In the genomic region with DNA sequence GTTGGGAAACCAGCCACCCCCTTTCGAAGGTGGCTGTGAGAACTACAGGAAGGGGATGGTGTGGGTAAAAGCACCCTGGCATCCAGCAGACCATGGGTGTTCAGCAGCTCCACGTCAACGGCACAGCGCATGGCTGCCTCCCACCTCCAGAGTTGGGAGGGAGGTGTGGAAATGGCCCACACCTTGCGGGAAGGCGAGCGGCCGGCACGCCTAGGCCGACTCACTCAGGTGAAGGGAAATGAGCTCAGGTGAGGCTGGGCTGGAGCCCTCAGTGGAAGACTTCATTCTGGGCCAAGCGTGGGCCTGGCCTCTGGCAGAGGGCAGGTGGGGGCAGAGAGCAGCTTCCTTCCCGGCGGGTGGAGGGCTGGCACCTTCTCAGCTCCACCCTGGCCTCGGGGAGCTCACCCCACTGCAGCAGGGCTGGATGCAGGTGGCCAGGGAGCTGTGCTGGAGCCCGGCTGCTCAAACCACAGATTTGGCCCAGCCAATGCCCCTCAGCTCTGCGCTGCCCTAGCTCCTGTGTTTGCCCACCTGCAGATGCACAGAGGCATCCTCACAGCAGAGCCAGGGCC, we compare ENCODE assay signal across 8 cellular contexts. TPM values are rescaled to one million over a fixed set of nuclear protein-coding genes. Genes with fewer than 3 reads are reported as not detected.
DNase-seq lines count a peak whose midpoint lies in the region; ATAC-seq and TF ChIP-seq lines count a peak whose summit lies in the region.

No MANE protein-coding gene starts in this region.

- ATAC-seq in GM19035 (IDR thresholded peaks at IDR 0.05; ENCODE audit: unreplicated experiment) (peak; percentile 27), HG03432 (IDR thresholded peaks at IDR 0.05; ENCODE audit: unreplicated experiment) (peak; percentile 25), GM19324 (IDR thresholded peaks at IDR 0.05; ENCODE audit: low FRiP score, unreplicated experiment) (no peak)

- no peak for TF ChIP-seq CTCF in BE2C (IDR thresholded peaks at IDR 0.05; ENCODE audit: low read depth, low read length)

- DNase-seq in activated effector memory CD4-positive, alpha-beta T cell treated with anti-CD3 and anti-CD28 coated beads, Interleukin-2, amount 50 U/mL, for 16 hours = peak; percentile 78
- DNase-seq in NCI-H2196 treated with DMSO at 0.1 percent for 48 hours (lab: John Stamatoyannopoulos, UW; ENCODE audit: unreplicated experiment) (no peak), NCI-H69 (lab: John Stamatoyannopoulos, UW) (no peak), BE2C (no peak)

- no peaks in the 10 kb centered on the region for H3K9me3 ChIP-seq in mononuclear cell (ENCODE audit: low read depth, low read length)
- no peaks in the 10 kb centered on the region for H3K9me3 ChIP-seq in BE2C

- H3K36me3 ChIP-seq in BE2C = no peaks in the 10 kb centered on the region

- no peaks in the 10 kb centered on the region for H3K27me3 ChIP-seq in mononuclear cell (ENCODE audit: insufficient read depth, low read length)
- H3K27me3 ChIP-seq in BE2C = no peaks in the 10 kb centered on the region

- H3K4me1 ChIP-seq in mononuclear cell (ENCODE audit: insufficient read depth, low read length) (peaks cover 88% of the 10 kb centered on the region), BE2C (no peaks in the 10 kb centered on the region)

- H3K4me3 ChIP-seq in mononuclear cell (ENCODE audit: low read length) = peak overlapping the region; percentile 8
- no peak overlapping the region for H3K4me3 ChIP-seq in BE2C (ENCODE audit: low read depth, low read length)

RNA-seq across cellular contexts. Expression of gene ALDH4A1, which starts 24.8 kb away (rescaled TPM):
- 0.73 TPM for total RNA-seq in mononuclear cell
- 19.6 TPM for polyA plus RNA-seq in BE2C (2012; ENCODE audit: insufficient read depth, insufficient read length, low read depth)

RNA-seq across cellular contexts. Expression of gene IFFO2, which starts 29.3 kb away (rescaled TPM):
- 37.5 TPM for total RNA-seq in mononuclear cell
- polyA plus RNA-seq in BE2C (2012; ENCODE audit: insufficient read depth, insufficient read length, low read depth) = 0.29 TPM
